1 cellular context compared by ENCODE assay signal in the genomic region with DNA sequence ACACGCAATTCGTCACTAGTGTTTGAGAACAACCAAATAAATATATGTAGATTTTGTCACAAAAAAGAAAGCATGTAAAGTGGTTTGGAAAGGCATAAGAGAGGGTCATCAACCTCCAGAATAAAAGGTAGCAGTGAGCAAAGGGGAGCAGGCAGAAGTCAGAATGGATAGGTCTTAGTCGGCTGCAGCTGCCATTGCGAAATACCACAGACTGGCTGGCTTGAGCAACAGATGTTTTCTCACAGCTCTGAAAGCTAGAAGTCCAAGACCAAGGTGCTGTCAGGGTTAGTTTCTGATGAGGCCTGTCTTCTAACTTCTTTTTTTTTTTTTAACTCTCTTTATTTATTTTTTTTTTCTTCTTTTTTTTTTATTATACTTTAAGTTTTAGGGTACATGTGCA.
TF ChIP-seq lines count a peak whose summit lies in the region.

No MANE protein-coding gene starts in this region.

TF ChIP-seq in K562, 482 proteins besides CTCF, POLR2A, EP300 and RAD21 (continued from another document):
- TF ChIP-seq, protein P1, sequence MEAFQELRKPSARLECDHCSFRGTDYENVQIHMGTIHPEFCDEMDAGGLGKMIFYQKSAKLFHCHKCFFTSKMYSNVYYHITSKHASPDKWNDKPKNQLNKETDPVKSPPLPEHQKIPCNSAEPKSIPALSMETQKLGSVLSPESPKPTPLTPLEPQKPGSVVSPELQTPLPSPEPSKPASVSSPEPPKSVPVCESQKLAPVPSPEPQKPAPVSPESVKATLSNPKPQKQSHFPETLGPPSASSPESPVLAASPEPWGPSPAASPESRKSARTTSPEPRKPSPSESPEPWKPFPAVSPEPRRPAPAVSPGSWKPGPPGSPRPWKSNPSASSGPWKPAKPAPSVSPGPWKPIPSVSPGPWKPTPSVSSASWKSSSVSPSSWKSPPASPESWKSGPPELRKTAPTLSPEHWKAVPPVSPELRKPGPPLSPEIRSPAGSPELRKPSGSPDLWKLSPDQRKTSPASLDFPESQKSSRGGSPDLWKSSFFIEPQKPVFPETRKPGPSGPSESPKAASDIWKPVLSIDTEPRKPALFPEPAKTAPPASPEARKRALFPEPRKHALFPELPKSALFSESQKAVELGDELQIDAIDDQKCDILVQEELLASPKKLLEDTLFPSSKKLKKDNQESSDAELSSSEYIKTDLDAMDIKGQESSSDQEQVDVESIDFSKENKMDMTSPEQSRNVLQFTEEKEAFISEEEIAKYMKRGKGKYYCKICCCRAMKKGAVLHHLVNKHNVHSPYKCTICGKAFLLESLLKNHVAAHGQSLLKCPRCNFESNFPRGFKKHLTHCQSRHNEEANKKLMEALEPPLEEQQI (IDR thresholded peaks at IDR 0.05) = no peak
